In genomic region chr17:82090549-82091263, GRCh38 we compare ENCODE assay signal across 2 cellular contexts.
TF ChIP-seq lines count a peak whose summit lies in the region.

No MANE protein-coding gene starts in this region.

TF ChIP-seq in HEK293, 187 proteins besides CTCF, POLR2A, EP300 and RAD21:
- no peak for TF ChIP-seq ZNF530 (tag by site-specific recombination; IDR thresholded peaks at IDR 0.05; ENCODE audit: low read depth)
- TF ChIP-seq, protein P1, sequence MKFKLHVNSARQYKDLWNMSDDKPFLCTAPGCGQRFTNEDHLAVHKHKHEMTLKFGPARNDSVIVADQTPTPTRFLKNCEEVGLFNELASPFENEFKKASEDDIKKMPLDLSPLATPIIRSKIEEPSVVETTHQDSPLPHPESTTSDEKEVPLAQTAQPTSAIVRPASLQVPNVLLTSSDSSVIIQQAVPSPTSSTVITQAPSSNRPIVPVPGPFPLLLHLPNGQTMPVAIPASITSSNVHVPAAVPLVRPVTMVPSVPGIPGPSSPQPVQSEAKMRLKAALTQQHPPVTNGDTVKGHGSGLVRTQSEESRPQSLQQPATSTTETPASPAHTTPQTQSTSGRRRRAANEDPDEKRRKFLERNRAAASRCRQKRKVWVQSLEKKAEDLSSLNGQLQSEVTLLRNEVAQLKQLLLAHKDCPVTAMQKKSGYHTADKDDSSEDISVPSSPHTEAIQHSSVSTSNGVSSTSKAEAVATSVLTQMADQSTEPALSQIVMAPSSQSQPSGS (tag by site-specific recombination; IDR thresholded peaks at IDR 0.05; ENCODE audit: low read depth): 0 out of 2 replicates have a peak, but pooled peaks have one; percentile 60
- no peak for TF ChIP-seq ZNF791 (tag by site-specific recombination; IDR thresholded peaks at IDR 0.05)
- TF ChIP-seq HIC1 (tag by site-specific recombination; IDR thresholded peaks at IDR 0.05): peak; percentile 44; the same call in 1 of the 2 replicates
- no peak for TF ChIP-seq ZNF600 (tag by site-specific recombination; IDR thresholded peaks at IDR 0.05)
- peak; percentile 0; the same call in 1 of the 2 replicates for TF ChIP-seq GLIS1 (tag by site-specific recombination; IDR thresholded peaks at IDR 0.05)
TF ChIP-seq in HEK293: peak in this region for 3.

TF ChIP-seq in GM12878, 131 proteins besides CTCF, POLR2A, EP300 and RAD21:
- TF ChIP-seq ZNF24 (IDR thresholded peaks at IDR 0.05) (no peak), PML (IDR thresholded peaks at IDR 0.05; ENCODE audit: low read length) (no peak), IRF3 (IDR thresholded peaks at IDR 0.05) (no peak), EZH2 (IDR thresholded peaks at IDR 0.05; ENCODE audit: borderline replicate concordance, control insufficient read depth, low read depth, low read length) (no peak), FOXK2 (IDR thresholded peaks at IDR 0.05) (no peak)
